ENCODE assay signal across 18 cellular contexts in genomic region chr3:174035317-174035886, GRCh38.
A peak's percentile ranks its signal among the peaks of the same experiment; 100 is the strongest.
DNase-seq lines count a peak whose midpoint lies in the region; ATAC-seq and FAIRE-seq lines count a peak whose summit lies in the region.
"Had no signal": no experiment of that assay in that cellular context is flagged by ENCODE, and none has a peak within 500 bp of the region (broad histone marks: within the 10 kb centered on the region; RNA-seq: fewer than 3 reads in every experiment).

No MANE protein-coding gene starts in this region.

- no peak overlapping the region for H2BK120ac ChIP-seq in mesenchymal stem cell (ENCODE audit: low read depth, low read length)

- ATAC-seq in naive thymus-derived CD4-positive, alpha-beta T cell = no peak
- no peak for ATAC-seq in left colon
- ATAC-seq: Panc1; stimulated activated naive CD8-positive, alpha-beta T cell treated with anti-CD3 and anti-CD28 coated beads, Interleukin-15, amount 100 ng/mL, for 72 hours had no signal

- H3K9me3 Mint-ChIP-seq in naive thymus-derived CD4-positive, alpha-beta T cell = peaks cover 0 to 9% (median 5%) of the 10 kb centered on the region in 11 donors

- no peak overlapping the region for H3K4ac ChIP-seq in mesenchymal stem cell (ENCODE audit: low read depth in 1 of 2, low read length in 2 of 2)

- no peak for FAIRE-seq in GM19239 (lab: Jason Lieb, UNC)

- peak overlapping the region; percentile 5 for H2AFZ ChIP-seq in mesenchymal stem cell (ENCODE audit: low read depth, low read length)

- no peak overlapping the region for H2BK5ac ChIP-seq in mesenchymal stem cell (ENCODE audit: low read depth, low read length, poor library complexity, severe bottlenecking)

- H2BK15ac ChIP-seq in mesenchymal stem cell (ENCODE audit: low read depth, poor library complexity, severe bottlenecking) = no peak overlapping the region

- H3K27ac Mint-ChIP-seq in naive thymus-derived CD4-positive, alpha-beta T cell = no peak overlapping the region
- H3K27ac Mint-ChIP-seq: IgD-negative memory B cell; stimulated activated naive CD8-positive, alpha-beta T cell treated with anti-CD3 and anti-CD28 coated beads, Interleukin-15, amount 100 ng/mL, for 72 hours had no signal

- H3K23ac ChIP-seq in mesenchymal stem cell (ENCODE audit: low read length in 2 of 2) = no peak overlapping the region

- H3K36me3 ChIP-seq in mesenchymal stem cell (ENCODE audit: control insufficient read depth in 1 of 2, insufficient read depth in 2 of 2, low read depth in 1 of 2, low read length in 2 of 2) = no peaks in the 10 kb centered on the region
- no peaks in the 10 kb centered on the region for H3K36me3 ChIP-seq in naive thymus-derived CD4-positive, alpha-beta T cell (ENCODE audit: control insufficient read depth in 2 of 3, insufficient read depth in 3 of 3, low read length in 3 of 3)
- H3K36me3 ChIP-seq: neutrophil had no signal

- no peaks in the 10 kb centered on the region for H3K27me3 Mint-ChIP-seq in naive thymus-derived CD4-positive, alpha-beta T cell
- H3K27me3 Mint-ChIP-seq: IgD-negative memory B cell; stimulated activated naive CD8-positive, alpha-beta T cell treated with anti-CD3 and anti-CD28 coated beads, Interleukin-15, amount 100 ng/mL, for 72 hours had no signal

- no peak overlapping the region for H3K4me2 ChIP-seq in mesenchymal stem cell (ENCODE audit: low read length, poor library complexity, severe bottlenecking)
- H3K4me2 ChIP-seq: smooth muscle cell had no signal

- WGBS in mesenchymal stem cell = 78% methylated on average over 3 of the region's 4 CpGs

- no peaks in the 10 kb centered on the region for H3K4me1 Mint-ChIP-seq in naive thymus-derived CD4-positive, alpha-beta T cell
- H3K4me1 Mint-ChIP-seq: IgD-negative memory B cell; stimulated activated naive CD8-positive, alpha-beta T cell treated with anti-CD3 and anti-CD28 coated beads, Interleukin-15, amount 100 ng/mL, for 72 hours had no signal

- no peak overlapping the region for H4K91ac ChIP-seq in mesenchymal stem cell (ENCODE audit: low read length)

- intact Hi-C loops in naive thymus-derived CD4-positive, alpha-beta T cell (cut with micrococcal nuclease) = no loop called here
- intact Hi-C loops in left colon (cut with DNase I, micrococcal nuclease) = no loop called here

- peak; percentile 5 for DNase-seq in NCI-H748 (lab: John Stamatoyannopoulos, UW; ENCODE audit: unreplicated experiment)
- DNase-seq in NCI-H748 treated with DMSO at 0.1 percent for 48 hours (lab: John Stamatoyannopoulos, UW) = no peak
- peak; percentile 53 for DNase-seq in NCI-H146 treated with DMSO at 0.1 percent for 48 hours (lab: John Stamatoyannopoulos, UW; ENCODE audit: unreplicated experiment)
- DNase-seq in OCI-M1 (lab: John Stamatoyannopoulos, UW) = peak; percentile 51
- no peak for DNase-seq in mesenchymal stem cell
- DNase-seq in naive thymus-derived CD4-positive, alpha-beta T cell = no peak
- no peak for DNase-seq in GM19239 (ENCODE audit: insufficient read length, low spot score)
- DNase-seq in left colon = no peak
- DNase-seq: activated CD4-positive, CD25-positive, alpha-beta regulatory T cell treated with anti-CD3 and anti-CD28 coated beads, Interleukin-2, amount 50 U/mL, for 72 hours; Caco-2; effector CD4-positive, alpha-beta T cell; GOT3; NCI-H1694 treated with DMSO at 0.1 percent for 48 hours; stimulated activated naive CD8-positive, alpha-beta T cell treated with anti-CD3 and anti-CD28 coated beads, Interleukin-15, amount 100 ng/mL, for 72 hours had no signal

- H3K79me1 ChIP-seq in mesenchymal stem cell (replicated peaks; ENCODE audit: low read length, poor library complexity, severe bottlenecking) = no peaks in the 10 kb centered on the region

- no peaks in the 10 kb centered on the region for H3K27me3 ChIP-seq in mesenchymal stem cell (ENCODE audit: control insufficient read depth in 1 of 2, insufficient read depth in 1 of 2, low read length in 2 of 2)
- no peaks in the 10 kb centered on the region for H3K27me3 ChIP-seq in naive thymus-derived CD4-positive, alpha-beta T cell (ENCODE audit: control insufficient read depth in 2 of 2, insufficient read depth in 2 of 2, low read length in 2 of 2)
- H3K27me3 ChIP-seq: neutrophil had no signal

- no peak overlapping the region for H3K9ac ChIP-seq in mesenchymal stem cell (ENCODE audit: low read length)

- H3K14ac ChIP-seq in mesenchymal stem cell (ENCODE audit: low read length in 2 of 2) = no peak overlapping the region

- H2AK5ac ChIP-seq in mesenchymal stem cell (ENCODE audit: low read length, severe bottlenecking) = no peak overlapping the region

- no peak overlapping the region for H2BK12ac ChIP-seq in mesenchymal stem cell (ENCODE audit: low read length in 2 of 2)

- H3K18ac ChIP-seq in mesenchymal stem cell (ENCODE audit: low read depth in 1 of 2, low read length in 2 of 2) = no peak overlapping the region

- H3K36me3 Mint-ChIP-seq in naive thymus-derived CD4-positive, alpha-beta T cell = no peaks in the 10 kb centered on the region
- H3K36me3 Mint-ChIP-seq: IgD-negative memory B cell had no signal

- no peaks in the 10 kb centered on the region for H3K9me3 ChIP-seq in mesenchymal stem cell (ENCODE audit: control insufficient read depth, low read length)
- H3K9me3 ChIP-seq in naive thymus-derived CD4-positive, alpha-beta T cell (ENCODE audit: control insufficient read depth in 2 of 3, low read length in 3 of 3) = no peaks in the 10 kb centered on the region
- H3K9me3 ChIP-seq: Caco-2, neutrophil had no signal

- no peak overlapping the region for H3K4me3 ChIP-seq in mesenchymal stem cell (ENCODE audit: insufficient read depth in 1 of 2, low read depth in 1 of 2, low read length in 2 of 2)
- no peak overlapping the region for H3K4me3 ChIP-seq in naive thymus-derived CD4-positive, alpha-beta T cell (ENCODE audit: low read length)
- H3K4me3 ChIP-seq: smooth muscle cell had no signal

- POLR2A ChIA-PET in naive thymus-derived CD4-positive, alpha-beta T cell (lab: Charles Lee) = no interaction called here

- H3K4me3 Mint-ChIP-seq in naive thymus-derived CD4-positive, alpha-beta T cell = no peak overlapping the region
- H3K4me3 Mint-ChIP-seq: IgD-negative memory B cell; stimulated activated naive CD8-positive, alpha-beta T cell treated with anti-CD3 and anti-CD28 coated beads, Interleukin-15, amount 100 ng/mL, for 72 hours had no signal

- no peak overlapping the region for H3K27ac ChIP-seq in mesenchymal stem cell (ENCODE audit: low read length, poor library complexity, severe bottlenecking)
- no peak overlapping the region for H3K27ac ChIP-seq in naive thymus-derived CD4-positive, alpha-beta T cell (ENCODE audit: low read depth, low read length)
- H3K27ac ChIP-seq: neutrophil had no signal

- CTCF ChIA-PET in naive thymus-derived CD4-positive, alpha-beta T cell (lab: Charles Lee) = no interaction called here

- no peaks in the 10 kb centered on the region for H3K4me1 ChIP-seq in mesenchymal stem cell (ENCODE audit: control insufficient read depth, insufficient read depth, low read depth, low read length)
- no peaks in the 10 kb centered on the region for H3K4me1 ChIP-seq in naive thymus-derived CD4-positive, alpha-beta T cell (ENCODE audit: control insufficient read depth in 2 of 2, insufficient read depth in 2 of 2, low read length in 2 of 2)
- H3K4me1 ChIP-seq: Caco-2 had no signal

- no peak overlapping the region for H4K8ac ChIP-seq in mesenchymal stem cell (ENCODE audit: low read length)

Comparison
In these comparisons a context has a peak if more than half of its experiments do, and no peak if none do; other contexts are left out.
1. DNase-seq: peak in NCI-H748 (single experiment), NCI-H146 treated with DMSO at 0.1 percent for 48 hours (single experiment) and OCI-M1 (single experiment); none in NCI-H748 treated with DMSO at 0.1 percent for 48 hours (single experiment), mesenchymal stem cell (single experiment), naive thymus-derived CD4-positive, alpha-beta T cell (0 of 9), GM19239 (single experiment) and left colon (0 of 2).